ENCODE assay signal across 9 cellular contexts in genomic region chrX:119768436-119768835, GRCh38. TPM values are rescaled to one million over a fixed set of nuclear protein-coding genes. Genes with fewer than 3 reads are reported as not detected.
DNase-seq lines count a peak whose midpoint lies in the region; ATAC-seq and TF ChIP-seq lines count a peak whose summit lies in the region.
"Not testable (repeated sequence)": the region's sequence is repeated elsewhere in the genome, so short reads cannot be mapped to it uniquely, and the experiment has no call there.
"Had no signal": no experiment of that assay in that cellular context is flagged by ENCODE, and none has a peak within 500 bp of the region (broad histone marks: within the 10 kb centered on the region; RNA-seq: fewer than 3 reads in every experiment).

No MANE protein-coding gene starts in this region.

- H3K36me3 ChIP-seq in trophoblast cell (ENCODE audit: control insufficient read depth in 1 of 2, insufficient read depth in 2 of 2, low read length in 2 of 2), result not testable (repeated sequence)

- not testable (repeated sequence) for H3K27ac ChIP-seq in trophoblast cell (ENCODE audit: low read depth, low read length)

- not testable (repeated sequence) for H4K12ac ChIP-seq in trophoblast cell (ENCODE audit: low read depth, low read length)

- TF ChIP-seq CTCF in astrocyte of the spinal cord (IDR thresholded peaks at IDR 0.05; ENCODE audit: low read depth, low read length); fibroblast of villous mesenchyme (IDR thresholded peaks at IDR 0.05; ENCODE audit: insufficient read depth, low read depth, low read length): not testable (repeated sequence)

- not testable (repeated sequence) for H4K8ac ChIP-seq in trophoblast cell (ENCODE audit: low read depth, low read length)

- DNase-seq in EH (ENCODE audit: low read depth) (peak; percentile 57), HK-2 (ENCODE audit: unreplicated experiment) (peak; percentile 49), NCI-H226 (peak; percentile 66), astrocyte of the spinal cord (ENCODE audit: low read depth, low spot score) (peak; percentile 54), fibroblast of villous mesenchyme (ENCODE audit: low read depth) (peak; percentile 49), trophoblast cell (peak; percentile 66 to 70)

- not testable (repeated sequence) for H2AK5ac ChIP-seq in trophoblast cell (ENCODE audit: low read length)

- H3K4me1 ChIP-seq in trophoblast cell (ENCODE audit: control insufficient read depth in 1 of 2, insufficient read depth in 2 of 2, low read length in 2 of 2), result not testable (repeated sequence)

- not testable (repeated sequence) for H3K23ac ChIP-seq in trophoblast cell (ENCODE audit: low read length)

- not testable (repeated sequence) for H3K79me2 ChIP-seq in trophoblast cell (ENCODE audit: control insufficient read depth, insufficient read depth, low read length, poor library complexity)

- H3K79me1 ChIP-seq in trophoblast cell (ENCODE audit: low read length), result not testable (repeated sequence)

- H3K4me2 ChIP-seq in trophoblast cell (ENCODE audit: low read length), result not testable (repeated sequence)

- no CpG with 5 or more reads among the region's 11 CpGs for WGBS in trophoblast cell (ENCODE audit: extremely low coverage, insufficient coverage, insufficient read length)

- not testable (repeated sequence) for H2BK5ac ChIP-seq in trophoblast cell (ENCODE audit: low read depth, low read length, poor library complexity)

- not testable (repeated sequence) for H3K27me3 ChIP-seq in trophoblast cell (ENCODE audit: insufficient read depth, low read length)

- in situ Hi-C loops in astrocyte of the spinal cord (cut with HindIII; ENCODE audit: low sequenced_read_pairs), result not testable (repeated sequence)

- H3K4ac ChIP-seq in trophoblast cell (ENCODE audit: low read depth, low read length), result not testable (repeated sequence)

- not testable (repeated sequence) for H2BK120ac ChIP-seq in trophoblast cell (ENCODE audit: insufficient read depth, low read length, poor library complexity)

- not testable (repeated sequence) for H3K14ac ChIP-seq in trophoblast cell (ENCODE audit: low read length)

- not testable (repeated sequence) for H2AFZ ChIP-seq in trophoblast cell (ENCODE audit: insufficient read depth, low read length, poor library complexity)

- H3K4me3 ChIP-seq in astrocyte of the spinal cord (ENCODE audit: low read depth, low read length); fibroblast of villous mesenchyme (ENCODE audit: low read depth, low read length); trophoblast cell (ENCODE audit: low read depth, low read length): not testable (repeated sequence)

- peak; percentile 82 for ATAC-seq in SK-N-SH treated with all-trans-retinoic acid at 6 μM for 48 hours

- H2BK12ac ChIP-seq in trophoblast cell (ENCODE audit: low read length), result not testable (repeated sequence)

- H3K9me3 ChIP-seq in trophoblast cell (ENCODE audit: insufficient read depth, low read depth, low read length), result not testable (repeated sequence)

- not testable (repeated sequence) for H3K18ac ChIP-seq in trophoblast cell (ENCODE audit: low read length)

- H3K9ac ChIP-seq in trophoblast cell (ENCODE audit: low read length), result not testable (repeated sequence)

- not testable (repeated sequence) for H4K91ac ChIP-seq in trophoblast cell (ENCODE audit: low read depth, low read length)

RNA-seq across cellular contexts. Expression of gene SOWAHD, which starts 10.0 kb away (rescaled TPM):
- total RNA-seq in fibroblast of villous mesenchyme, result 0.43 TPM in 1 of 2 replicates, not detected in the other
- polyA plus RNA-seq in trophoblast cell (2013), result 0.65 and 0.77 TPM in 2 replicates
- total RNA-seq: CD4-positive, CD25-positive, alpha-beta regulatory T cell had no signal
- polyA plus RNA-seq: GM23248 had no signal

RNA-seq across cellular contexts. Expression of gene RPL39, which starts 23.0 kb away (rescaled TPM):
- 937 and 1,300 TPM in 2 replicates for total RNA-seq in fibroblast of villous mesenchyme
- 4,540 and 4,605 TPM in 2 replicates for polyA plus RNA-seq in trophoblast cell (2013)
